ENCODE assay signal across 16 cellular contexts in genomic region chr2:189549440-189549832, GRCh38. TPM values are rescaled to one million over a fixed set of nuclear protein-coding genes. Genes with fewer than 3 reads are reported as not detected.
DNase-seq lines count a peak whose midpoint lies in the region; ATAC-seq, FAIRE-seq and TF ChIP-seq lines count a peak whose summit lies in the region.
"Had no signal": no experiment of that assay in that cellular context is flagged by ENCODE, and none has a peak within 500 bp of the region (broad histone marks: within the 10 kb centered on the region; RNA-seq: fewer than 3 reads in every experiment).

No MANE protein-coding gene starts in this region.

- no peaks in the 10 kb centered on the region for H3K9me3 Mint-ChIP-seq in astrocyte (ENCODE audit: unreplicated experiment)
- H3K9me3 Mint-ChIP-seq in osteocyte (ENCODE audit: unreplicated experiment), result no peaks in the 10 kb centered on the region
- H3K9me3 Mint-ChIP-seq in glutamatergic neuron (ENCODE audit: unreplicated experiment), result no peaks in the 10 kb centered on the region

- intact Hi-C loops in A673 (cut with micrococcal nuclease; ENCODE audit: unreplicated experiment), result no loop called here

- no peak for TF ChIP-seq RAD21 in A549 (conservative IDR thresholded peaks at IDR 0.05 in 1 of 2, IDR thresholded peaks at IDR 0.05 in 1 of 2)

- H3K9me3 ChIP-seq in A549, result no peaks in the 10 kb centered on the region
- H3K9me3 ChIP-seq in astrocyte (ENCODE audit: insufficient read depth, low read depth, low read length), result no peaks in the 10 kb centered on the region
- H3K9me3 ChIP-seq in A673 (ENCODE audit: low read depth, low read length, poor library complexity, severe bottlenecking), result no peaks in the 10 kb centered on the region
- H3K9me3 ChIP-seq: adrenal gland, mucosa of descending colon, thyroid gland had no signal

- H3K4me1 Mint-ChIP-seq in astrocyte (ENCODE audit: low read depth, unreplicated experiment) (peaks cover 16% of the 10 kb centered on the region), osteocyte (ENCODE audit: unreplicated experiment) (peaks cover 15% of the 10 kb centered on the region), glutamatergic neuron (ENCODE audit: low read depth, unreplicated experiment) (no peaks in the 10 kb centered on the region)

- H3K4me3 ChIP-seq in A549, result no peak overlapping the region
- H3K4me3 ChIP-seq in astrocyte (ENCODE audit: insufficient read depth, low read depth, low read length), result no peak overlapping the region
- H3K4me3 ChIP-seq in A673 (ENCODE audit: low read depth, low read length, poor library complexity, severe bottlenecking), result no peak overlapping the region
- H3K4me3 ChIP-seq: adrenal gland, mucosa of descending colon, thyroid gland had no signal

- 47% methylated on average over 2 of the region's 2 CpGs for WGBS in A549 (ENCODE audit: missing lambda C conversion rate)

- H3K27me3 Mint-ChIP-seq in astrocyte (ENCODE audit: low read depth, unreplicated experiment) (no peaks in the 10 kb centered on the region), osteocyte (ENCODE audit: unreplicated experiment) (no peaks in the 10 kb centered on the region), glutamatergic neuron (ENCODE audit: unreplicated experiment) (no peaks in the 10 kb centered on the region)

- no peak for TF ChIP-seq CTCF in A549 (IDR thresholded peaks at IDR 0.05)
- TF ChIP-seq CTCF in astrocyte (IDR thresholded peaks at IDR 0.05; ENCODE audit: insufficient read depth, low read depth, low read length), result no peak
- TF ChIP-seq CTCF in osteocyte (IDR thresholded peaks at IDR 0.05), result no peak
- no peak for TF ChIP-seq CTCF in A673 (conservative IDR thresholded peaks at IDR 0.05; ENCODE audit: low read depth, low read length)
- TF ChIP-seq CTCF in glutamatergic neuron (IDR thresholded peaks at IDR 0.05; ENCODE audit: partially characterized antibody, unreplicated experiment), result no peak

- FAIRE-seq in A549 (lab: Jason Lieb, UNC), result no peak
- FAIRE-seq in astrocyte (lab: Jason Lieb, UNC), result no peak
- FAIRE-seq: GM12891 had no signal

- H3K79me2 ChIP-seq in astrocyte (ENCODE audit: insufficient read depth, low read length), result no peaks in the 10 kb centered on the region

- CTCF ChIA-PET in A549 (lab: Yijun Ruan, JAX), result interaction anchor here (1.0 to 1.1 kb wide), 2 partner anchors 9 kb away, joined by 3 to 4 read pairs; no protein-coding TSS in a partner anchor
- CTCF ChIA-PET in A673 (lab: Charles Lee), result no interaction called here

- POLR2A ChIA-PET in A549 (lab: Yijun Ruan, JAX) (interaction anchor here (1.3 kb wide), 1 partner anchor 31 kb away, joined by 13 read pairs; the partner anchor contains the start of gene SLC40A1), A673 (lab: Charles Lee; ENCODE audit: low non-redundant PET) (no interaction called here)

- H3K36me3 ChIP-seq in astrocyte (ENCODE audit: insufficient read depth, low read length) (no peaks in the 10 kb centered on the region), A673 (ENCODE audit: insufficient read depth, low read length, poor library complexity, severe bottlenecking) (no peaks in the 10 kb centered on the region)
- H3K36me3 ChIP-seq: adrenal gland, thyroid gland had no signal

- no peak for TF ChIP-seq EP300 in A549 (IDR thresholded peaks at IDR 0.05)

- H3K4me3 Mint-ChIP-seq in astrocyte (ENCODE audit: unreplicated experiment), result no peak overlapping the region
- no peak overlapping the region for H3K4me3 Mint-ChIP-seq in osteocyte (ENCODE audit: unreplicated experiment)
- H3K4me3 Mint-ChIP-seq in glutamatergic neuron (ENCODE audit: unreplicated experiment), result no peak overlapping the region

- DNase-seq in A549 (ENCODE audit: low read depth in 1 of 2, low spot score in 1 of 2) (no peak), astrocyte (ENCODE audit: low read depth) (peak; percentile 61), fibroblast of the conjunctiva (ENCODE audit: low read depth) (peak; percentile 61), osteocyte (ENCODE audit: extremely low spot score, unreplicated experiment) (no peak), A673 (ENCODE audit: low spot score) (no peak), NCI-H524 treated with DMSO at 0.1 percent for 48 hours (lab: John Stamatoyannopoulos, UW) (no peak), glutamatergic neuron (no peak)
- DNase-seq: adrenal gland; effector memory CD4-positive, alpha-beta T cell; mucosa of descending colon; NCI-H1417 treated with DMSO at 0.1 percent for 48 hours; SIG-M5; thyroid gland had no signal

- H3K36me3 Mint-ChIP-seq in astrocyte (ENCODE audit: low read depth, unreplicated experiment) (no peaks in the 10 kb centered on the region), osteocyte (ENCODE audit: unreplicated experiment) (no peaks in the 10 kb centered on the region), glutamatergic neuron (ENCODE audit: unreplicated experiment) (no peaks in the 10 kb centered on the region)

- no peak overlapping the region for H2AFZ ChIP-seq in astrocyte (ENCODE audit: low read depth, low read length)

- peak overlapping the region; percentile 71 to 85 for H3K27ac ChIP-seq in A549
- H3K27ac ChIP-seq in astrocyte (ENCODE audit: low read depth, low read length), result no peak overlapping the region
- H3K27ac ChIP-seq in A673 (ENCODE audit: low read depth, low read length, poor library complexity, severe bottlenecking), result no peak overlapping the region
- H3K27ac ChIP-seq: VCaP had no signal

- TF ChIP-seq POLR2A in A549 (IDR thresholded peaks at IDR 0.05; ENCODE audit: low read length), result no peak

- H3K4me1 ChIP-seq in A549 (peaks cover 44% of the 10 kb centered on the region), astrocyte (ENCODE audit: insufficient read depth, low read length) (no peaks in the 10 kb centered on the region), A673 (ENCODE audit: insufficient read depth, low read length, poor library complexity, severe bottlenecking) (no peaks in the 10 kb centered on the region)
- H3K4me1 ChIP-seq: thyroid gland had no signal

- no peaks in the 10 kb centered on the region for H4K20me1 ChIP-seq in astrocyte (ENCODE audit: insufficient read depth, low read length)

- no TSS peak for BruUV-seq in A673 (replicated peaks; lab: Mats Ljungman, UMichigan)

- ATAC-seq in A549, result no peak
- no peak for ATAC-seq in GM18907 (IDR thresholded peaks at IDR 0.05; ENCODE audit: unreplicated experiment)

- H3K4me2 ChIP-seq in A549 (peak overlapping the region; percentile 54), astrocyte (ENCODE audit: low read length) (no peak overlapping the region)

- H3K27ac Mint-ChIP-seq in astrocyte (ENCODE audit: unreplicated experiment), result peak overlapping the region; percentile 87
- peak overlapping the region; percentile 92 for H3K27ac Mint-ChIP-seq in osteocyte (ENCODE audit: unreplicated experiment)
- no peak overlapping the region for H3K27ac Mint-ChIP-seq in glutamatergic neuron (ENCODE audit: unreplicated experiment)

- H3K27me3 ChIP-seq in astrocyte (ENCODE audit: insufficient read depth, low read length) (no peaks in the 10 kb centered on the region), A673 (replicated peaks; ENCODE audit: insufficient read depth, low read depth, low read length, poor library complexity) (no peaks in the 10 kb centered on the region)
- H3K27me3 ChIP-seq: adrenal gland, thyroid gland had no signal

- no peak overlapping the region for H3K9ac ChIP-seq in astrocyte (ENCODE audit: low read length)

TF ChIP-seq in A549, 52 proteins besides CTCF, POLR2A, EP300 and RAD21 (continues in another document):
- TF ChIP-seq NR3C1 (IDR thresholded peaks at IDR 0.05), result no peak
- TF ChIP-seq JUNB (IDR thresholded peaks at IDR 0.05), result no peak
- no peak for TF ChIP-seq RNF2 (IDR thresholded peaks at IDR 0.05; ENCODE audit: borderline replicate concordance, low read depth)
- no peak for TF ChIP-seq CHD4 (IDR thresholded peaks at IDR 0.05; ENCODE audit: borderline replicate concordance)
- no peak for TF ChIP-seq USF2 (IDR thresholded peaks at IDR 0.05)
- no peak for TF ChIP-seq CBX2 (IDR thresholded peaks at IDR 0.05; ENCODE audit: borderline replicate concordance, low read depth)
- TF ChIP-seq KDM1A (IDR thresholded peaks at IDR 0.05; ENCODE audit: low read depth), result no peak
- no peak for TF ChIP-seq E2F6 (IDR thresholded peaks at IDR 0.05; ENCODE audit: borderline replicate concordance, low read depth)
- no peak for TF ChIP-seq HOXB5 (CRISPR knock-in tag; IDR thresholded peaks at IDR 0.05)
- TF ChIP-seq FOXS1 (CRISPR knock-in tag; IDR thresholded peaks at IDR 0.05), result no peak
- no peak for TF ChIP-seq KDM5A (IDR thresholded peaks at IDR 0.05)
- TF ChIP-seq ESRRA (IDR thresholded peaks at IDR 0.05; ENCODE audit: borderline replicate concordance, low read length), result no peak
- no peak for TF ChIP-seq GATA3 (IDR thresholded peaks at IDR 0.05; ENCODE audit: borderline replicate concordance)
- no peak for TF ChIP-seq FOSB (CRISPR knock-in tag; IDR thresholded peaks at IDR 0.05)

RNA-seq across cellular contexts. Expression of gene SLC40A1, which starts 31.1 kb away (rescaled TPM):
- polyA plus RNA-seq in A549 (2011; rRNA removed) (12.3 and 25.0 TPM in 2 replicates), A549 (2017; fragmentation: RNase III; extraction: RNeasy Plus Mini Kit Qiagen cat#74134 plus additional on column Dnase treatment) (6.8 to 9.2 TPM (median 8.2 TPM) in 3 replicates)
- 2.7 and 3.7 TPM in 2 replicates for polyA plus RNA-seq in A549 (2012; cell fraction: cytosol; rRNA removed)
- 0.97 and 1.7 TPM in 2 replicates for polyA plus RNA-seq in A549 (2012; cell fraction: nucleus; rRNA removed)
- polyA minus RNA-seq in A549 (2011; rRNA and poly(A)+ RNA removed), result 17.9 and 22.3 TPM in 2 replicates
- total RNA-seq in astrocyte (2.2 and 3.1 TPM in 2 replicates), osteocyte (10.8 and 11.4 TPM in 2 replicates), A673 (2021) (1.5 and 1.9 TPM in 2 replicates), glutamatergic neuron (ENCODE audit: unreplicated experiment) (0.56 TPM)

Comparison
In these comparisons a context has a peak if more than half of its experiments do, and no peak if none do; other contexts are left out.
1. DNase-seq: peak in astrocyte (single experiment) and fibroblast of the conjunctiva (single experiment); none in A549 (0 of 2), osteocyte (single experiment), A673 (single experiment), NCI-H524 treated with DMSO at 0.1 percent for 48 hours (single experiment) and glutamatergic neuron (single experiment).
2. H3K27ac ChIP-seq: peak in A549 (2 of 2); none in astrocyte (single experiment) and A673 (single experiment).